ENCODE assay signal across 8 cellular contexts in the genomic region with DNA sequence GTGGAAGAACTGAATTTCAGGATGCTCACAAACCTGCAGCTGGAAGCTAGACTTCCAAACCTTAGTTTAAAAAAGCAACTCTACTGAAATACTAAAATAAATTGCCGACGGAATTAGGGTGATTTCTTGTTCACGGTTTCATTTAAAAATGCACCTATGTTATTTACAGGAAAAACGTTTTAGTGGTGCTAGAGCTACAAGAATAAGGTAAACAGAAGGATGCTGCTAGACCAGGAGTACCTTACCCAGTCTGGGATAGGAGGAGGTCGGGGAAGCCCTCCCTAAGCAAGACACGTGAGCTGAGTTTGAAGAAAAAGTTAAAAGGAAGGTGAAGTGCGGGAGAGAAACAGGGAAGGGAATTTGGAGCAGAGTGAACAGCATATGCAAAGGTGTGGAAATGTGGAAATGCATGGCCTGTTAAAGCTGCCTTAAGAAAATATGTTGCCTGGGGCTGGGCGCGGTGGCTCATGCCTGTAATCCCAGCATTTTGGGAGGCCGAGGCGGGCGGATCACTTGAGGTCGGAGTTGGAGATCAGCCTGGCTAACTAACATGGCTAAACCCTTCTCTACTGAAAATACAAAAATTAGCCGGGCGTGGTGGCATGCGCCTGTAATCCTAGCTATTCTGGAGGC. TPM values are rescaled to one million over a fixed set of nuclear protein-coding genes. Genes with fewer than 3 reads are reported as not detected.
DNase-seq lines count a peak whose midpoint lies in the region; ATAC-seq, FAIRE-seq and TF ChIP-seq lines count a peak whose summit lies in the region.

No MANE protein-coding gene starts in this region.

- intact Hi-C loops in sciatic nerve (cut with DNase I), result no loop called here

- TF ChIP-seq POLR2A in GM12891 (IDR thresholded peaks at IDR 0.05; ENCODE audit: low read depth, low read length), result no peak

- H3K27me3 ChIP-seq in GM06990 (replicated peaks; ENCODE audit: control insufficient read depth, insufficient read depth, low read length) (no peaks in the 10 kb centered on the region), WERI-Rb-1 (ENCODE audit: insufficient read depth, low read depth, severe bottlenecking) (no peaks in the 10 kb centered on the region), foreskin keratinocyte (no peaks in the 10 kb centered on the region)

- H3K4me3 ChIP-seq in GM06990 (replicated peaks; ENCODE audit: low read depth, low read length), result peak overlapping the region; percentile 78
- peak overlapping the region; percentile 78 for H3K4me3 ChIP-seq in WERI-Rb-1 (ENCODE audit: low read depth, low read length)

- DNase-seq in GM06990 (ENCODE audit: extremely low read depth, insufficient read length) (no peak), WERI-Rb-1 (no peak), foreskin keratinocyte (peak in 1 of 2 donors; percentile 41), sciatic nerve (ENCODE audit: low spot score) (peak; percentile 52), HuH-7.5 (ENCODE audit: low spot score) (no peak), kidney glomerular epithelial cell (lab: John Stamatoyannopoulos, UW) (no peak), GM12891 (ENCODE audit: insufficient read length, low spot score) (no peak)

- peaks cover 52% of the 10 kb centered on the region for H3K4me1 ChIP-seq in foreskin keratinocyte

- ATAC-seq in foreskin keratinocyte (no peak), sciatic nerve (no peak), HG02981 (IDR thresholded peaks at IDR 0.05; ENCODE audit: unreplicated experiment) (no peak)

- no peak overlapping the region; the same call in 1 of the 2 replicates for H3K27ac ChIP-seq in WERI-Rb-1
- peak overlapping the region; percentile 97 for H3K27ac ChIP-seq in foreskin keratinocyte

- H3K36me3 ChIP-seq in GM06990 (ENCODE audit: control insufficient read depth, insufficient read depth, low read length) (peaks cover 6% of the 10 kb centered on the region), WERI-Rb-1 (peaks cover 31% of the 10 kb centered on the region)

- TF ChIP-seq CTCF in GM06990 (IDR thresholded peaks at IDR 0.05; ENCODE audit: insufficient read depth, low read length, poor library complexity, severe bottlenecking) (no peak), WERI-Rb-1 (IDR thresholded peaks at IDR 0.05; ENCODE audit: low read depth, low read length) (no peak), foreskin keratinocyte (conservative IDR thresholded peaks at IDR 0.05) (no peak)

- no peaks in the 10 kb centered on the region for H3K9me3 ChIP-seq in WERI-Rb-1 (ENCODE audit: severe bottlenecking)

- no peak for FAIRE-seq in GM12891 (lab: Jason Lieb, UNC)

TF ChIP-seq in GM12891, 5 proteins besides CTCF, POLR2A, EP300 and RAD21:
- TF ChIP-seq PAX5 (IDR thresholded peaks at IDR 0.05; ENCODE audit: insufficient read depth, low read length, severe bottlenecking) (no peak), POLR2AphosphoS5 (IDR thresholded peaks at IDR 0.05; ENCODE audit: low read depth, low read length) (no peak), SPI1 (IDR thresholded peaks at IDR 0.05; ENCODE audit: low read depth, low read length) (no peak), POU2F2 (IDR thresholded peaks at IDR 0.05; ENCODE audit: low read depth, low read length) (no peak), TAF1 (IDR thresholded peaks at IDR 0.05; ENCODE audit: low read depth, low read length) (no peak)

RNA-seq across cellular contexts. Expression of a gene that starts 1.4 kb away (rescaled TPM):
- total RNA-seq in foreskin keratinocyte (845 and 1,177 TPM in 2 replicates), sciatic nerve (4,297 TPM)
- polyA plus RNA-seq in foreskin keratinocyte, result 2,804 and 3,960 TPM in 2 replicates
- 1,402 TPM for polyA plus RNA-seq in GM12891 (2012; ENCODE audit: low read depth, missing spikeins)

RNA-seq across cellular contexts. Expression of a gene that starts 18.7 kb away (rescaled TPM):
- total RNA-seq in foreskin keratinocyte (0.07 and 0.10 TPM in 2 replicates), sciatic nerve (31.3 TPM)
- 0.25 TPM in 2 replicates for polyA plus RNA-seq in foreskin keratinocyte
- 1.4 TPM for polyA plus RNA-seq in GM12891 (2012; ENCODE audit: low read depth, missing spikeins)

RNA-seq across cellular contexts. Expression of a gene that starts 51.5 kb away (rescaled TPM):
- 0.31 and 0.35 TPM in 2 replicates for total RNA-seq in foreskin keratinocyte
- 0.52 and 0.55 TPM in 2 replicates for polyA plus RNA-seq in foreskin keratinocyte
- 70.5 TPM for total RNA-seq in sciatic nerve
- 0.12 TPM for polyA plus RNA-seq in GM12891 (2012; ENCODE audit: low read depth, missing spikeins)

Comparison
In these comparisons a context has a peak if more than half of its experiments do, and no peak if none do; other contexts are left out.
1. RNA of a gene that starts 18.7 kb away (total RNA-seq): 31.3 TPM in sciatic nerve (single experiment); 0.07 to 0.10 TPM in foreskin keratinocyte; every median in the first group is over 10 times any median in the second.
2. RNA of a gene that starts 51.5 kb away (total RNA-seq): 70.5 TPM in sciatic nerve (single experiment); 0.31 to 0.35 TPM in foreskin keratinocyte; every median in the first group is over 10 times any median in the second.